Comparison of ENCODE assay signal across 5 cellular contexts in the genomic region with DNA sequence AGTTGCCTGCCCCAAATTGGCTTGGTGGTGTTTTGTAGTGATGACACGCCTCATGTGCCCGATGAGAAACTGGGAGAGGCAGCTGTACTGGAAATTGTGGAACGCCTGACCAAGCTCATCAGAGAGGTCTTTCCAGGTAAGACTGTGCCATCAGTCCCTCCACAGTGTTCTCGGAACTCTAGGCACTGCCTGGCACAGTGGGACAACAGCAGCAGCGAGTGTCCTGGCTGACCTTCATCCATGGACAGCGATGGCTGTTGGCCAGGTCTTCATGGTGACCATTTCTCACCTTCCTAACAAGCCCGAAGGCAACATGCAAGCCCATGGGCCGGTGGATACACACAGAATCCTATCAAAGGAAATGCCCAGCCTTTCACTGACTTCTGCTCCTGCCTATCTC.
"Had no signal": no experiment of that assay in that cellular context is flagged by ENCODE, and none has a peak within 500 bp of the region (broad histone marks: within the 10 kb centered on the region; RNA-seq: fewer than 3 reads in every experiment).

No MANE protein-coding gene starts in this region.

- H3K27ac Mint-ChIP-seq: GM23338 had no signal

- H3K4me1 Mint-ChIP-seq: GM23338, H9 had no signal

- H3K4me2 ChIP-seq: GM23338 had no signal

- H3K9me3 Mint-ChIP-seq: GM23338, H9 had no signal

- H3K4me3 ChIP-seq: GM23338 had no signal

- H3K4me3 Mint-ChIP-seq: GM23338, H9 had no signal

- H3K27ac ChIP-seq: HL-60 had no signal

- H2AFZ ChIP-seq: GM23338 had no signal

- DNase-seq: H9, HCEC 1CT had no signal

- ATAC-seq: HepG2 had no signal
